In the genomic region with DNA sequence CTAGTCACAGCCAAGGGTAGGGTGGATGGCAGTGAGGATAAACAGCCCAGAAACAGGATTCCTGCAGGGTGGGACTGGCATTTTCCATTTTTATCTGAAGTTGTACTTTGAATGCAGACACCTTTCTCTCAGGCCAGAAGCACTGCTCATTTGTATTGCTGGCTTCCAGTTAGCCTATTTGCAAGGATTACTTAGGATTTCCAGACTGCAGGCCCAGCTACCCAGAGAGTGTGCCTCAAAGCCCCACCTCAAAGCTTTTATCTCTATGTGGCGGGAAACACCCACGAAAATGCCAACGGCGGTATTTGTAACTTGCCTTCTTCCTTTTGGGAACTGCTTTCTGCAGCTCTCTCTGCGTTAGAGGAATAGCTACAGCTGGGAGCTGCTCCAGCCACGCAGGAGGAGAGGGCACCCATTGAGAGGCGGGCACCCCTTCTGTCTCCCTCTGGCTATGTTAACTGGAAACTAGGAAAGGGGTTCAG, we compare ENCODE assay signal across 1 cellular context.
TF ChIP-seq lines count a peak whose summit lies in the region.

No MANE protein-coding gene starts in this region.

TF ChIP-seq in GM23338, 12 proteins besides CTCF, POLR2A, EP300 and RAD21 (continued from another document):
- TF ChIP-seq REST (IDR thresholded peaks at IDR 0.05; ENCODE audit: unreplicated experiment): no peak
